8 cellular contexts compared by ENCODE assay signal in genomic region chrX:110003167-110004156, GRCh38. TPM values are rescaled to one million over a fixed set of nuclear protein-coding genes. Genes with fewer than 3 reads are reported as not detected.
DNase-seq lines count a peak whose midpoint lies in the region; ATAC-seq and TF ChIP-seq lines count a peak whose summit lies in the region.

No MANE protein-coding gene starts in this region.

- in situ Hi-C loops in GM13976 (cut with MboI; ENCODE audit: low sequenced_read_pairs, unreplicated experiment), result no loop called here

- peak overlapping the region; percentile 32 for H3K27ac Mint-ChIP-seq in activated CD4-positive, alpha-beta memory T cell treated with anti-CD3 and anti-CD28 coated beads, Interleukin-2, amount 10 ng/mL, durations not matched to agents 7 days and 5 days
- H3K27ac Mint-ChIP-seq in osteocyte (ENCODE audit: unreplicated experiment), result peak overlapping the region; percentile 78

- peak; percentile 15 for DNase-seq in GM13976 (ENCODE audit: low spot score)
- DNase-seq in activated CD4-positive, alpha-beta memory T cell treated with anti-CD3 and anti-CD28 coated beads, Interleukin-2, amount 10 ng/mL, durations not matched to agents 7 days and 5 days, result peak; percentile 23
- DNase-seq in fibroblast of the aortic adventitia (ENCODE audit: low read depth), result peak; percentile 25
- DNase-seq in osteocyte (ENCODE audit: extremely low spot score, unreplicated experiment), result no peak
- no peak for DNase-seq in central memory CD4-positive, alpha-beta T cell
- no peak for DNase-seq in T1000 (lab: John Stamatoyannopoulos, UW)

- POLR2A ChIA-PET in activated CD4-positive, alpha-beta memory T cell treated with anti-CD3 and anti-CD28 coated beads, Interleukin-2, amount 10 ng/mL, durations not matched to agents 7 days and 5 days (lab: Charles Lee), result interaction anchor here (1.0 to 1.8 kb wide), 6 partner anchors 10 to 270 kb away, joined by 3 to 7 read pairs (median 5); partner anchors contain the start of gene ACSL4

- TF ChIP-seq CTCF in GM13976 (IDR thresholded peaks at IDR 0.05; ENCODE audit: borderline replicate concordance, control extremely low read depth, extremely low read depth, insufficient read depth, missing control alignments) (no peak), fibroblast of the aortic adventitia (IDR thresholded peaks at IDR 0.05; ENCODE audit: insufficient read depth, low read length) (no peak), osteocyte (IDR thresholded peaks at IDR 0.05) (no peak)

- ATAC-seq in HG03442 (IDR thresholded peaks at IDR 0.05; ENCODE audit: unreplicated experiment), result peak; percentile 6
- ATAC-seq in HG02973 (IDR thresholded peaks at IDR 0.05; ENCODE audit: unreplicated experiment), result no peak

- no peaks in the 10 kb centered on the region for H3K9me3 Mint-ChIP-seq in activated CD4-positive, alpha-beta memory T cell treated with anti-CD3 and anti-CD28 coated beads, Interleukin-2, amount 10 ng/mL, durations not matched to agents 7 days and 5 days
- no peaks in the 10 kb centered on the region for H3K9me3 Mint-ChIP-seq in osteocyte (ENCODE audit: unreplicated experiment)

- H3K4me1 Mint-ChIP-seq in activated CD4-positive, alpha-beta memory T cell treated with anti-CD3 and anti-CD28 coated beads, Interleukin-2, amount 10 ng/mL, durations not matched to agents 7 days and 5 days, result peaks cover 36% of the 10 kb centered on the region
- H3K4me1 Mint-ChIP-seq in osteocyte (ENCODE audit: unreplicated experiment), result peaks cover 21% of the 10 kb centered on the region

- peaks cover 7% of the 10 kb centered on the region for H3K36me3 Mint-ChIP-seq in activated CD4-positive, alpha-beta memory T cell treated with anti-CD3 and anti-CD28 coated beads, Interleukin-2, amount 10 ng/mL, durations not matched to agents 7 days and 5 days (ENCODE audit: low read depth)
- peaks cover 6% of the 10 kb centered on the region for H3K36me3 Mint-ChIP-seq in osteocyte (ENCODE audit: unreplicated experiment)

- peak overlapping the region; percentile 78 for H3K4me3 Mint-ChIP-seq in activated CD4-positive, alpha-beta memory T cell treated with anti-CD3 and anti-CD28 coated beads, Interleukin-2, amount 10 ng/mL, durations not matched to agents 7 days and 5 days
- H3K4me3 Mint-ChIP-seq in osteocyte (ENCODE audit: unreplicated experiment), result peak overlapping the region; percentile 92

- H3K4me3 ChIP-seq in fibroblast of the aortic adventitia (ENCODE audit: low read depth, low read length), result peak overlapping the region; percentile 73

- no peaks in the 10 kb centered on the region for H3K27me3 Mint-ChIP-seq in activated CD4-positive, alpha-beta memory T cell treated with anti-CD3 and anti-CD28 coated beads, Interleukin-2, amount 10 ng/mL, durations not matched to agents 7 days and 5 days
- no peaks in the 10 kb centered on the region for H3K27me3 Mint-ChIP-seq in osteocyte (ENCODE audit: unreplicated experiment)

- CTCF ChIA-PET in activated CD4-positive, alpha-beta memory T cell treated with anti-CD3 and anti-CD28 coated beads, Interleukin-2, amount 10 ng/mL, durations not matched to agents 7 days and 5 days (lab: Charles Lee), result interaction anchor here (1.1 to 1.2 kb wide), 2 partner anchors 12 to 29 kb away, joined by 3 to 5 read pairs; no protein-coding TSS in a partner anchor

RNA-seq across cellular contexts. Expression of gene TMEM164, which starts 0.5 kb away (rescaled TPM):
- 10 to 100 TPM; 18.7 to 24.1 TPM for total RNA-seq in activated CD4-positive, alpha-beta memory T cell treated with anti-CD3 and anti-CD28 coated beads, Interleukin-2, amount 10 ng/mL, durations not matched to agents 7 days and 5 days
- total RNA-seq in fibroblast of the aortic adventitia (ENCODE audit: low replicate concordance) (7.3 and 11.8 TPM in 2 replicates), osteocyte (12.4 and 12.9 TPM in 2 replicates)

Comparison
In these comparisons a context has a peak if more than half of its experiments do, and no peak if none do; other contexts are left out.
1. DNase-seq: peak in GM13976 (single experiment), activated CD4-positive, alpha-beta memory T cell treated with anti-CD3 and anti-CD28 coated beads, Interleukin-2, amount 10 ng/mL, durations not matched to agents 7 days and 5 days (single experiment) and fibroblast of the aortic adventitia (single experiment); none in osteocyte (single experiment), central memory CD4-positive, alpha-beta T cell (single experiment) and T1000 (single experiment).